Comparison of ENCODE assay signal across 1 cellular context in the genomic region with DNA sequence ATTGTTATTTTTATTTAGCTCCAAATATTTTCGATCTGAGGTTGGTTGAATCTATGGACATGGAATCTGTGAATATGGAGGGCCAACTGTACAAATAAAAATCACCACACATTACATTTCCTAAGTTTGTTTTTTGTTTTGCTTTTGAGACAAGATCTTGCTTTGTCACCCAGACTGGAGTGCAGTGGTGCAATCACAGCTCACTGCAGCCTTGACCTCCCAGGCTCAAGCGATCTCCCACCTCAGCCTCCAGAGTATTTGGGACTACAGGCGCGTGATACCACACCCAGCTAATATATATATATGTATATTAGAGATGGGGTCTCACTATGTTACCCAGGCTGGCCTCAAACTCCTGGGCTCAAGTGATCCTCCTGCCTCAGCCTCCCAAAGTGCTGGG.
A peak's percentile ranks its signal among the peaks of the same experiment; 100 is the strongest.
TF ChIP-seq lines count a peak whose summit lies in the region.
"Not testable (repeated sequence)": the region's sequence is repeated elsewhere in the genome, so short reads cannot be mapped to it uniquely, and the experiment has no call there.

No MANE protein-coding gene starts in this region.

TF ChIP-seq in HepG2, 621 proteins besides CTCF, POLR2A, EP300 and RAD21:
- TF ChIP-seq CEBPB (IDR thresholded peaks at IDR 0.05; ENCODE audit: borderline replicate concordance, low read depth, low read length) (peak; percentile 32; the same call in 1 of the 2 replicates), NR2F6 (CRISPR knock-in tag; IDR thresholded peaks at IDR 0.05) (0 out of 2 replicates have a peak, but pooled peaks have one; percentile 28), FOSL2 (CRISPR knock-in tag; IDR thresholded peaks at IDR 0.05) (0 out of 2 replicates have a peak, but pooled peaks have one; percentile 19), RCOR2 (CRISPR knock-in tag; IDR thresholded peaks at IDR 0.05) (0 out of 2 replicates have a peak, but pooled peaks have one; percentile 30), NR2F1 (CRISPR knock-in tag; IDR thresholded peaks at IDR 0.05) (peak in 1 of 2 experiments; percentile 38; a peak in 1 of 4 replicates), RARA (CRISPR knock-in tag; IDR thresholded peaks at IDR 0.05) (0 out of 2 replicates have a peak, but pooled peaks have one; percentile 30)
- TF ChIP-seq NR2F6 (IDR thresholded peaks at IDR 0.05), result not testable (repeated sequence)
- TF ChIP-seq, protein P1, sequence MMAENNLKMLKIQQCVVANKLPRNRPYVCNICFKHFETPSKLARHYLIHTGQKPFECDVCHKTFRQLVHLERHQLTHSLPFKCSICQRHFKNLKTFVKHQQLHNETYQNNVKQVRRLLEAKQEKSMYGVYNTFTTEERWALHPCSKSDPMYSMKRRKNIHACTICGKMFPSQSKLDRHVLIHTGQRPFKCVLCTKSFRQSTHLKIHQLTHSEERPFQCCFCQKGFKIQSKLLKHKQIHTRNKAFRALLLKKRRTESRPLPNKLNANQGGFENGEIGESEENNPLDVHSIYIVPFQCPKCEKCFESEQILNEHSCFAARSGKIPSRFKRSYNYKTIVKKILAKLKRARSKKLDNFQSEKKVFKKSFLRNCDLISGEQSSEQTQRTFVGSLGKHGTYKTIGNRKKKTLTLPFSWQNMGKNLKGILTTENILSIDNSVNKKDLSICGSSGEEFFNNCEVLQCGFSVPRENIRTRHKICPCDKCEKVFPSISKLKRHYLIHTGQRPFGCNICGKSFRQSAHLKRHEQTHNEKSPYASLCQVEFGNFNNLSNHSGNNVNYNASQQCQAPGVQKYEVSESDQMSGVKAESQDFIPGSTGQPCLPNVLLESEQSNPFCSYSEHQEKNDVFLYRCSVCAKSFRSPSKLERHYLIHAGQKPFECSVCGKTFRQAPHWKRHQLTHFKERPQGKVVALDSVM (CRISPR knock-in tag; IDR thresholded peaks at IDR 0.05), result peak; percentile 83
